19 cellular contexts compared by ENCODE assay signal in genomic region chr10:62687230-62687748, GRCh38.
DNase-seq lines count a peak whose midpoint lies in the region; ATAC-seq, FAIRE-seq and TF ChIP-seq lines count a peak whose summit lies in the region.
"Had no signal": no experiment of that assay in that cellular context is flagged by ENCODE, and none has a peak within 500 bp of the region (broad histone marks: within the 10 kb centered on the region; RNA-seq: fewer than 3 reads in every experiment).

No MANE protein-coding gene starts in this region.

- H3K4me3 ChIP-seq in A549 (no peak overlapping the region), fibroblast of mammary gland (ENCODE audit: control insufficient read depth, low read depth, low read length) (no peak overlapping the region), heart left ventricle (no peak overlapping the region)
- H3K4me3 ChIP-seq: skin epidermis, uterus had no signal

- intact Hi-C loops in heart left ventricle (cut with DNase I) = no loop called here

- peak in 1 of 2 experiments; percentile 15 for DNase-seq in A549 (ENCODE audit: low read depth in 1 of 2, low spot score in 1 of 2)
- peak; percentile 34 for DNase-seq in H54 (ENCODE audit: insufficient read length, low spot score)
- DNase-seq in RWPE1 (ENCODE audit: low spot score) = peak; percentile 31
- DNase-seq in fibroblast of mammary gland (ENCODE audit: low read depth) = peak; percentile 49
- no peak for DNase-seq in substantia nigra (lab: John Stamatoyannopoulos, UW)
- DNase-seq in heart left ventricle = no peak
- no peak for DNase-seq in KG1 (lab: John Stamatoyannopoulos, UW)
- DNase-seq: activated naive CD4-positive, alpha-beta T cell treated with anti-CD3 and anti-CD28 coated beads, Interleukin-2, amount 10 ng/mL, durations not matched to agents 7 days and 5 days; central memory CD4-positive, alpha-beta T cell; left cardiac atrium; NCI-H1694 treated with DMSO at 0.1 percent for 48 hours; NCI-H510A treated with DMSO at 0.1 percent for 48 hours; occipital lobe; OCI-M1; stimulated activated naive B cell treated with anti-CD40 and anti-IgM and Interleukin-4, amounts not matched to agents 10 μg/mL and 1 μg/mL and 100 μg/mL, for 72 hours; uterus had no signal

- H3K9me3 ChIP-seq in A549 (no peaks in the 10 kb centered on the region; the same call in 2 of the 3 replicates), heart left ventricle (peaks cover 0 to 11% (median 0%) of the 10 kb centered on the region in 12 donors)

- ATAC-seq in A549 (no peak), GM18517 (IDR thresholded peaks at IDR 0.05; ENCODE audit: unreplicated experiment) (no peak), heart left ventricle (no peak)
- ATAC-seq: left cardiac atrium; stimulated activated naive B cell treated with anti-CD40 and anti-IgM and Interleukin-4, amounts not matched to agents 10 μg/mL and 1 μg/mL and 100 μg/mL, for 72 hours had no signal

- H3K27ac ChIP-seq in A549 = no peak overlapping the region
- no peak overlapping the region for H3K27ac ChIP-seq in RWPE1
- H3K27ac ChIP-seq in substantia nigra (ENCODE audit: low read depth, low read length, poor library complexity, severe bottlenecking) = no peak overlapping the region
- H3K27ac ChIP-seq in heart left ventricle = no peak overlapping the region
- H3K27ac ChIP-seq: KMS-11, skin epidermis, uterus had no signal

- no peak for FAIRE-seq in A549 (lab: Jason Lieb, UNC)
- FAIRE-seq in H54 (lab: Jason Lieb, UNC) = no peak

- no peak for TF ChIP-seq RAD21 in A549 (conservative IDR thresholded peaks at IDR 0.05 in 1 of 2, IDR thresholded peaks at IDR 0.05 in 1 of 2)

- H3K27me3 ChIP-seq in heart left ventricle = peaks cover 0 to 6% (median 0%) of the 10 kb centered on the region in 9 donors
- H3K27me3 ChIP-seq: uterus had no signal

- H3K4me2 ChIP-seq in A549 = no peak overlapping the region
- H3K4me2 ChIP-seq: KMS-11 had no signal

- H3K36me3 ChIP-seq in heart left ventricle = no peaks in the 10 kb centered on the region
- H3K36me3 ChIP-seq: uterus had no signal

- CTCF ChIA-PET in A549 (lab: Yijun Ruan, JAX) = no interaction called here
- CTCF ChIA-PET in RWPE1 (lab: Yijun Ruan, JAX) = no interaction called here

- TF ChIP-seq CTCF in A549 (IDR thresholded peaks at IDR 0.05) (no peak), RWPE1 (conservative IDR thresholded peaks at IDR 0.05; ENCODE audit: low read depth) (no peak), fibroblast of mammary gland (conservative IDR thresholded peaks at IDR 0.05; ENCODE audit: control insufficient read depth, insufficient read depth, low read depth, low read length) (no peak), heart left ventricle (IDR thresholded peaks at IDR 0.05) (no peak)

- POLR2A ChIA-PET in A549 (lab: Yijun Ruan, JAX) = no interaction called here
- POLR2A ChIA-PET in RWPE1 (lab: Yijun Ruan, JAX; ENCODE audit: low non-redundant PET) = no interaction called here

- TF ChIP-seq POLR2A in A549 (IDR thresholded peaks at IDR 0.05; ENCODE audit: low read length) (no peak), H54 (IDR thresholded peaks at IDR 0.05; ENCODE audit: low read depth, low read length) (no peak), heart left ventricle (IDR thresholded peaks at IDR 0.05) (no peak)

- no peak for TF ChIP-seq EP300 in A549 (IDR thresholded peaks at IDR 0.05)

- no peaks in the 10 kb centered on the region for H3K4me1 ChIP-seq in A549
- H3K4me1 ChIP-seq in heart left ventricle = peaks cover 0 to 33% (median 11%) of the 10 kb centered on the region in 12 donors
- H3K4me1 ChIP-seq: uterus had no signal

TF ChIP-seq in A549, 52 proteins besides CTCF, POLR2A, EP300 and RAD21:
- no peak for TF ChIP-seq GATA3 (IDR thresholded peaks at IDR 0.05; ENCODE audit: borderline replicate concordance)
- no peak for TF ChIP-seq HEYL (CRISPR knock-in tag; IDR thresholded peaks at IDR 0.05)
- TF ChIP-seq ELK1 (IDR thresholded peaks at IDR 0.05; ENCODE audit: low read depth, low read length) = no peak
- no peak for TF ChIP-seq FOSL2 (IDR thresholded peaks at IDR 0.05)
- peak; percentile 58 for TF ChIP-seq FOSL2 (CRISPR knock-in tag; IDR thresholded peaks at IDR 0.05)
- TF ChIP-seq TP53 (CRISPR knock-in tag; IDR thresholded peaks at IDR 0.05) = no peak

Comparison
In these comparisons a context has a peak if more than half of its experiments do, and no peak if none do; other contexts are left out.
1. DNase-seq: peak in H54 (single experiment), RWPE1 (single experiment) and fibroblast of mammary gland (single experiment); none in substantia nigra (0 of 49), heart left ventricle (0 of 5) and KG1 (single experiment).